ENCODE assay signal across 24 cellular contexts in genomic region chr6:158076548-158076947, GRCh38.
"Had no signal": no experiment of that assay in that cellular context is flagged by ENCODE, and none has a peak within 500 bp of the region (broad histone marks: within the 10 kb centered on the region; RNA-seq: fewer than 3 reads in every experiment).

No MANE protein-coding gene starts in this region.

- H3K9me3 ChIP-seq: heart left ventricle, left ventricle myocardium inferior, ovary, prostate gland, sigmoid colon, spleen, tibial nerve, uterus had no signal

- H3K79me2 ChIP-seq: hepatocyte had no signal

- DNase-seq: islet precursor cell; left ventricle myocardium inferior; naive B cell; natural killer cell; ovary; retina; sigmoid colon; small intestine; spleen; stimulated activated CD4-positive, alpha-beta T cell treated with anti-CD3 and anti-CD28 coated beads, Interleukin-4, amount 100 ng/mL, for 24 hours; stimulated activated naive CD4-positive, alpha-beta T cell; substantia nigra; uterus had no signal

- H3K36me3 Mint-ChIP-seq: natural killer cell had no signal

- H3K27ac Mint-ChIP-seq: memory B cell; mesothelial cell of epicardium; stimulated activated effector memory CD8-positive, alpha-beta T cell treated with anti-CD3 and anti-CD28 coated beads, Interleukin-12 subunit alpha, Interleukin-12 subunit beta, amount 100 ng/mL, for 72 hours; stimulated activated naive CD8-positive, alpha-beta T cell treated with anti-CD3 and anti-CD28 coated beads, Interleukin-15, Interleukin-2, amounts not matched to agents 100 ng/mL and 50 ng/mL, for 24 hours; type B pancreatic cell had no signal

- ATAC-seq: heart left ventricle; natural killer cell; right cardiac atrium; stimulated activated effector memory CD8-positive, alpha-beta T cell treated with anti-CD3 and anti-CD28 coated beads, Interleukin-12 subunit alpha, Interleukin-12 subunit beta, amount 100 ng/mL, for 72 hours had no signal

- H3K9me3 Mint-ChIP-seq: memory B cell; mesothelial cell of epicardium; naive B cell; natural killer cell; stimulated activated effector memory CD8-positive, alpha-beta T cell treated with anti-CD3 and anti-CD28 coated beads, Interleukin-12 subunit alpha, Interleukin-12 subunit beta, amount 100 ng/mL, for 72 hours; stimulated activated naive CD8-positive, alpha-beta T cell treated with anti-CD3 and anti-CD28 coated beads, Interleukin-15, Interleukin-2, amounts not matched to agents 100 ng/mL and 50 ng/mL, for 24 hours; type B pancreatic cell had no signal

- H3K4me1 ChIP-seq: prostate gland, uterus had no signal

- H3K4me2 ChIP-seq: hepatocyte had no signal

- H3K36me3 ChIP-seq: ovary, prostate gland, uterus had no signal

- H3K27ac ChIP-seq: heart left ventricle, hepatocyte, left ventricle myocardium inferior, ovary, prostate gland, sigmoid colon, spleen, tibial nerve, uterus had no signal

- H2AFZ ChIP-seq: hepatocyte had no signal

- H3K27me3 ChIP-seq: heart left ventricle, hepatocyte, ovary, sigmoid colon, spleen, tibial nerve, uterus had no signal

- H3K27me3 Mint-ChIP-seq: memory B cell; naive B cell; stimulated activated naive CD8-positive, alpha-beta T cell treated with anti-CD3 and anti-CD28 coated beads, Interleukin-15, Interleukin-2, amounts not matched to agents 100 ng/mL and 50 ng/mL, for 24 hours; type B pancreatic cell had no signal

- H3K4me3 Mint-ChIP-seq: memory B cell; mesothelial cell of epicardium; naive B cell; natural killer cell; stimulated activated effector memory CD8-positive, alpha-beta T cell treated with anti-CD3 and anti-CD28 coated beads, Interleukin-12 subunit alpha, Interleukin-12 subunit beta, amount 100 ng/mL, for 72 hours; stimulated activated naive CD8-positive, alpha-beta T cell treated with anti-CD3 and anti-CD28 coated beads, Interleukin-15, Interleukin-2, amounts not matched to agents 100 ng/mL and 50 ng/mL, for 24 hours; type B pancreatic cell had no signal

- H3K4me3 ChIP-seq: heart left ventricle, hepatocyte, left ventricle myocardium inferior, lung, ovary, prostate gland, sigmoid colon, spleen, tibial nerve, uterus had no signal
